In the genomic region with DNA sequence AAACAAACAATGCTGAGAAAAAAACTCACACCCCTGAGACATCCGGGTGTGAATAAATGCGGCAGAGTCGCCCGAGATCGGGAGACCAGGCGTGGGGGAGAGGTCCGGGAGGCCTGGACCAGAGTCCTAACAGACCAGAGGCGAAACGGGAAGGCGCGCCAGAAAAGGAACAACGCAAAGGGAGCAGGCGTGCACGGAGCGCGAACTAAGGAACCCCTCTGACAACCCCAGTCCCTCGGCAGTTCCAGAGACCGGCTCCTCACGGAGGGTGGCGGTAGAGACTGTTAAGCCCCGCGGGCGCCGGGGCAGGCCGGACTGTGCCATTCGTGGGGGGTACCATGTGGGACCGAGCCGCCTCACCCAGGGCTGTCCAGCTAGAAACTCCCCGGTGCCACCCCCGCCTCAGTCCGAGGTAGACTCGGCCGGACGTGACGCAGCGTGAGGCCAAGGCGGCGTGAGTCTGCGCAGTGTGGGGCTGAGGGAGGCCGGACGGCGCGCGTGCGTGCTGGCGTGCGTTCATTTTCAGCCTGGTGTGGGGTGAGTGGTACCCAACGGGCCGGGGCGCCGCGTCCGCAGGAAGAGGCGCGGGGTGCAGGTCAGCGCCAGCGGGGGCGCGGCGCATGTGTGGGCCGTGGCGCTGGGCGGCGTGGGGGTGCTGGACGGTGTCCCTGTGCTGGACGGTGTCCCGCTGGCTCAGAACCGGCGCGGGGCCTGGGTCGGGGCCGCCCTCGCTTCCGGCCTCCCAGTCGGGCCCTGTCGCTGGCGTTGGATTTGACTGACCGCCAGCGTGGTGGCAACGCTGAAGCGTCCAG, we compare ENCODE assay signal across 1 cellular context.
A peak's percentile ranks its signal among the peaks of the same experiment; 100 is the strongest.
TF ChIP-seq lines count a peak whose summit lies in the region.

A gene (plus strand): TSS at position 513 of the 812 bp plus-strand sequence. CDS start 1,075 bp downstream, outside the sequence.

TF ChIP-seq in HepG2, 621 proteins besides CTCF, POLR2A, EP300 and RAD21 (continued from another document and continues in another):
- TF ChIP-seq, protein P1, sequence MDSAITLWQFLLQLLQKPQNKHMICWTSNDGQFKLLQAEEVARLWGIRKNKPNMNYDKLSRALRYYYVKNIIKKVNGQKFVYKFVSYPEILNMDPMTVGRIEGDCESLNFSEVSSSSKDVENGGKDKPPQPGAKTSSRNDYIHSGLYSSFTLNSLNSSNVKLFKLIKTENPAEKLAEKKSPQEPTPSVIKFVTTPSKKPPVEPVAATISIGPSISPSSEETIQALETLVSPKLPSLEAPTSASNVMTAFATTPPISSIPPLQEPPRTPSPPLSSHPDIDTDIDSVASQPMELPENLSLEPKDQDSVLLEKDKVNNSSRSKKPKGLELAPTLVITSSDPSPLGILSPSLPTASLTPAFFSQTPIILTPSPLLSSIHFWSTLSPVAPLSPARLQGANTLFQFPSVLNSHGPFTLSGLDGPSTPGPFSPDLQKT (CRISPR knock-in tag; IDR thresholded peaks at IDR 0.05; ENCODE audit: borderline replicate concordance): 0 out of 2 replicates have a peak, but pooled peaks have one; percentile 14
- TF ChIP-seq, protein P2, sequence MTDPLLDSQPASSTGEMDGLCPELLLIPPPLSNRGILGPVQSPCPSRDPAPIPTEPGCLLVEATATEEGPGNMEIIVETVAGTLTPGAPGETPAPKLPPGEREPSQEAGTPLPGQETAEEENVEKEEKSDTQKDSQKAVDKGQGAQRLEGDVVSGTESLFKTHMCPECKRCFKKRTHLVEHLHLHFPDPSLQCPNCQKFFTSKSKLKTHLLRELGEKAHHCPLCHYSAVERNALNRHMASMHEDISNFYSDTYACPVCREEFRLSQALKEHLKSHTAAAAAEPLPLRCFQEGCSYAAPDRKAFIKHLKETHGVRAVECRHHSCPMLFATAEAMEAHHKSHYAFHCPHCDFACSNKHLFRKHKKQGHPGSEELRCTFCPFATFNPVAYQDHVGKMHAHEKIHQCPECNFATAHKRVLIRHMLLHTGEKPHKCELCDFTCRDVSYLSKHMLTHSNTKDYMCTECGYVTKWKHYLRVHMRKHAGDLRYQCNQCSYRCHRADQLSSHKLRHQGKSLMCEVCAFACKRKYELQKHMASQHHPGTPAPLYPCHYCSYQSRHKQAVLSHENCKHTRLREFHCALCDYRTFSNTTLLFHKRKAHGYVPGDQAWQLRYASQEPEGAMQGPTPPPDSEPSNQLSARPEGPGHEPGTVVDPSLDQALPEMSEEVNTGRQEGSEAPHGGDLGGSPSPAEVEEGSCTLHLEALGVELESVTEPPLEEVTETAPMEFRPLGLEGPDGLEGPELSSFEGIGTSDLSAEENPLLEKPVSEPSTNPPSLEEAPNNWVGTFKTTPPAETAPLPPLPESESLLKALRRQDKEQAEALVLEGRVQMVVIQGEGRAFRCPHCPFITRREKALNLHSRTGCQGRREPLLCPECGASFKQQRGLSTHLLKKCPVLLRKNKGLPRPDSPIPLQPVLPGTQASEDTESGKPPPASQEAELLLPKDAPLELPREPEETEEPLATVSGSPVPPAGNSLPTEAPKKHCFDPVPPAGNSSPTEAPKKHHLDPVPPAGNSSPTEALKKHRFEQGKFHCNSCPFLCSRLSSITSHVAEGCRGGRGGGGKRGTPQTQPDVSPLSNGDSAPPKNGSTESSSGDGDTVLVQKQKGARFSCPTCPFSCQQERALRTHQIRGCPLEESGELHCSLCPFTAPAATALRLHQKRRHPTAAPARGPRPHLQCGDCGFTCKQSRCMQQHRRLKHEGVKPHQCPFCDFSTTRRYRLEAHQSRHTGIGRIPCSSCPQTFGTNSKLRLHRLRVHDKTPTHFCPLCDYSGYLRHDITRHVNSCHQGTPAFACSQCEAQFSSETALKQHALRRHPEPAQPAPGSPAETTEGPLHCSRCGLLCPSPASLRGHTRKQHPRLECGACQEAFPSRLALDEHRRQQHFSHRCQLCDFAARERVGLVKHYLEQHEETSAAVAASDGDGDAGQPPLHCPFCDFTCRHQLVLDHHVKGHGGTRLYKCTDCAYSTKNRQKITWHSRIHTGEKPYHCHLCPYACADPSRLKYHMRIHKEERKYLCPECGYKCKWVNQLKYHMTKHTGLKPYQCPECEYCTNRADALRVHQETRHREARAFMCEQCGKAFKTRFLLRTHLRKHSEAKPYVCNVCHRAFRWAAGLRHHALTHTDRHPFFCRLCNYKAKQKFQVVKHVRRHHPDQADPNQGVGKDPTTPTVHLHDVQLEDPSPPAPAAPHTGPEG (CRISPR knock-in tag; IDR thresholded peaks at IDR 0.05): peak; percentile 80; the same call in 1 of the 2 replicates
- no peak for TF ChIP-seq NKX3-1 (CRISPR knock-in tag; IDR thresholded peaks at IDR 0.05)
- peak; percentile 25; the same call in 1 of the 2 replicates for TF ChIP-seq ZNF317 (CRISPR knock-in tag; IDR thresholded peaks at IDR 0.05)
- TF ChIP-seq MED1 (CRISPR knock-in tag; IDR thresholded peaks at IDR 0.05): peak; percentile 47
- TF ChIP-seq, protein P3, sequence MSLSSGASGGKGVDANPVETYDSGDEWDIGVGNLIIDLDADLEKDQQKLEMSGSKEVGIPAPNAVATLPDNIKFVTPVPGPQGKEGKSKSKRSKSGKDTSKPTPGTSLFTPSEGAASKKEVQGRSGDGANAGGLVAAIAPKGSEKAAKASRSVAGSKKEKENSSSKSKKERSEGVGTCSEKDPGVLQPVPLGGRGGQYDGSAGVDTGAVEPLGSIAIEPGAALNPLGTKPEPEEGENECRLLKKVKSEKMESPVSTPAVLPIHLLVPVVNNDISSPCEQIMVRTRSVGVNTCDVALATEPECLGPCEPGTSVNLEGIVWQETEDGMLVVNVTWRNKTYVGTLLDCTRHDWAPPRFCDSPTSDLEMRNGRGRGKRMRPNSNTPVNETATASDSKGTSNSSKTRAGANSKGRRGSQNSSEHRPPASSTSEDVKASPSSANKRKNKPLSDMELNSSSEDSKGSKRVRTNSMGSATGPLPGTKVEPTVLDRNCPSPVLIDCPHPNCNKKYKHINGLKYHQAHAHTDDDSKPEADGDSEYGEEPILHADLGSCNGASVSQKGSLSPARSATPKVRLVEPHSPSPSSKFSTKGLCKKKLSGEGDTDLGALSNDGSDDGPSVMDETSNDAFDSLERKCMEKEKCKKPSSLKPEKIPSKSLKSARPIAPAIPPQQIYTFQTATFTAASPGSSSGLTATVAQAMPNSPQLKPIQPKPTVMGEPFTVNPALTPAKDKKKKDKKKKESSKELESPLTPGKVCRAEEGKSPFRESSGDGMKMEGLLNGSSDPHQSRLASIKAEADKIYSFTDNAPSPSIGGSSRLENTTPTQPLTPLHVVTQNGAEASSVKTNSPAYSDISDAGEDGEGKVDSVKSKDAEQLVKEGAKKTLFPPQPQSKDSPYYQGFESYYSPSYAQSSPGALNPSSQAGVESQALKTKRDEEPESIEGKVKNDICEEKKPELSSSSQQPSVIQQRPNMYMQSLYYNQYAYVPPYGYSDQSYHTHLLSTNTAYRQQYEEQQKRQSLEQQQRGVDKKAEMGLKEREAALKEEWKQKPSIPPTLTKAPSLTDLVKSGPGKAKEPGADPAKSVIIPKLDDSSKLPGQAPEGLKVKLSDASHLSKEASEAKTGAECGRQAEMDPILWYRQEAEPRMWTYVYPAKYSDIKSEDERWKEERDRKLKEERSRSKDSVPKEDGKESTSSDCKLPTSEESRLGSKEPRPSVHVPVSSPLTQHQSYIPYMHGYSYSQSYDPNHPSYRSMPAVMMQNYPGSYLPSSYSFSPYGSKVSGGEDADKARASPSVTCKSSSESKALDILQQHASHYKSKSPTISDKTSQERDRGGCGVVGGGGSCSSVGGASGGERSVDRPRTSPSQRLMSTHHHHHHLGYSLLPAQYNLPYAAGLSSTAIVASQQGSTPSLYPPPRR (CRISPR knock-in tag; IDR thresholded peaks at IDR 0.05; ENCODE audit: borderline replicate concordance): peak; percentile 63; the same call in 1 of the 2 replicates
- no peak; the same call in 1 of the 2 replicates for TF ChIP-seq HMG20A (CRISPR knock-in tag; IDR thresholded peaks at IDR 0.05; ENCODE audit: borderline replicate concordance)
- TF ChIP-seq ZFP62 (CRISPR knock-in tag; IDR thresholded peaks at IDR 0.05): peak; percentile 91; the same call in 1 of the 2 replicates
- peak; percentile 52; the same call in 1 of the 2 replicates for TF ChIP-seq GZF1 (CRISPR knock-in tag; IDR thresholded peaks at IDR 0.05)
- TF ChIP-seq ZC3H4 (CRISPR knock-in tag; IDR thresholded peaks at IDR 0.05; ENCODE audit: borderline replicate concordance): no peak
- peak; percentile 92 for TF ChIP-seq ZNF761 (CRISPR knock-in tag; conservative IDR thresholded peaks at IDR 0.05)
- TF ChIP-seq RBFOX2 (IDR thresholded peaks at IDR 0.05; ENCODE audit: low read depth, low read length): peak; percentile 99
- peak; percentile 58 to 82; a peak in 2 of 4 replicates for TF ChIP-seq KLF16 (CRISPR knock-in tag; IDR thresholded peaks at IDR 0.05)
- TF ChIP-seq SRF (IDR thresholded peaks at IDR 0.05; ENCODE audit: low read depth, low read length): peak; percentile 25; the same call in 1 of the 2 replicates
- TF ChIP-seq, protein P4, sequence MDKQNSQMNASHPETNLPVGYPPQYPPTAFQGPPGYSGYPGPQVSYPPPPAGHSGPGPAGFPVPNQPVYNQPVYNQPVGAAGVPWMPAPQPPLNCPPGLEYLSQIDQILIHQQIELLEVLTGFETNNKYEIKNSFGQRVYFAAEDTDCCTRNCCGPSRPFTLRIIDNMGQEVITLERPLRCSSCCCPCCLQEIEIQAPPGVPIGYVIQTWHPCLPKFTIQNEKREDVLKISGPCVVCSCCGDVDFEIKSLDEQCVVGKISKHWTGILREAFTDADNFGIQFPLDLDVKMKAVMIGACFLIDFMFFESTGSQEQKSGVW (CRISPR knock-in tag; IDR thresholded peaks at IDR 0.05; ENCODE audit: borderline replicate concordance): no peak
- peak; percentile 92 for TF ChIP-seq TBX2 (CRISPR knock-in tag; IDR thresholded peaks at IDR 0.05; ENCODE audit: borderline replicate concordance)
- TF ChIP-seq, protein P5, sequence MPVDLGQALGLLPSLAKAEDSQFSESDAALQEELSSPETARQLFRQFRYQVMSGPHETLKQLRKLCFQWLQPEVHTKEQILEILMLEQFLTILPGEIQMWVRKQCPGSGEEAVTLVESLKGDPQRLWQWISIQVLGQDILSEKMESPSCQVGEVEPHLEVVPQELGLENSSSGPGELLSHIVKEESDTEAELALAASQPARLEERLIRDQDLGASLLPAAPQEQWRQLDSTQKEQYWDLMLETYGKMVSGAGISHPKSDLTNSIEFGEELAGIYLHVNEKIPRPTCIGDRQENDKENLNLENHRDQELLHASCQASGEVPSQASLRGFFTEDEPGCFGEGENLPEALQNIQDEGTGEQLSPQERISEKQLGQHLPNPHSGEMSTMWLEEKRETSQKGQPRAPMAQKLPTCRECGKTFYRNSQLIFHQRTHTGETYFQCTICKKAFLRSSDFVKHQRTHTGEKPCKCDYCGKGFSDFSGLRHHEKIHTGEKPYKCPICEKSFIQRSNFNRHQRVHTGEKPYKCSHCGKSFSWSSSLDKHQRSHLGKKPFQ (CRISPR knock-in tag; IDR thresholded peaks at IDR 0.05; ENCODE audit: insufficient replicate concordance): peak; percentile 86
- TF ChIP-seq PCBP1 (IDR thresholded peaks at IDR 0.05; ENCODE audit: borderline replicate concordance, low read depth, low read length): peak; percentile 99
- peak; percentile 96 for TF ChIP-seq ARNT2 (CRISPR knock-in tag; IDR thresholded peaks at IDR 0.05; ENCODE audit: low read depth)
- TF ChIP-seq CC2D1A (CRISPR knock-in tag; IDR thresholded peaks at IDR 0.05): no peak
- TF ChIP-seq ZFP82 (CRISPR knock-in tag; IDR thresholded peaks at IDR 0.05; ENCODE audit: borderline replicate concordance): peak; percentile 90
- TF ChIP-seq, protein P6, sequence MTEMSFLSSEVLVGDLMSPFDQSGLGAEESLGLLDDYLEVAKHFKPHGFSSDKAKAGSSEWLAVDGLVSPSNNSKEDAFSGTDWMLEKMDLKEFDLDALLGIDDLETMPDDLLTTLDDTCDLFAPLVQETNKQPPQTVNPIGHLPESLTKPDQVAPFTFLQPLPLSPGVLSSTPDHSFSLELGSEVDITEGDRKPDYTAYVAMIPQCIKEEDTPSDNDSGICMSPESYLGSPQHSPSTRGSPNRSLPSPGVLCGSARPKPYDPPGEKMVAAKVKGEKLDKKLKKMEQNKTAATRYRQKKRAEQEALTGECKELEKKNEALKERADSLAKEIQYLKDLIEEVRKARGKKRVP (CRISPR knock-in tag; IDR thresholded peaks at IDR 0.05): no peak; a peak in 1 of 4 replicates
- TF ChIP-seq, protein P7, sequence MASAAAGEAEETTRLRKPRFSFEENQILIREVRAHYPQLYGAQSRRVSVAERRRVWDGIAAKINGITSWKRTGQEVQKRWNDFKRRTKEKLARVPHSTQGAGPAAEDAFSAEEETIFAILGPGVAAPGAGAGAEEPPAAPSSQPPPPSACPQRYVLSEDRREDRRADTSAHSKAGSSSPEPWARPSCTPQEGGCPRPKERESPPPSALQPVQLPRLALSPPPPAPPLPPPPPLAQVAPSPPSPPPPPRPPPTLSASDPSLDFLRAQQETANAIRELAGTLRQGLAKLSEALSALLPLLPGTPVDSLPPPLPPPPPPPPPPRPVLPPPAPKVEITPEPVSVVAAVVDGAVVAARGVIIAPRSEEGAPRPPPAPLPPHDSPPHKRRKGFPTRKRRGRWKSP (CRISPR knock-in tag; IDR thresholded peaks at IDR 0.05): peak; percentile 80; the same call in 1 of the 2 replicates
- no peak; the same call in 1 of the 2 replicates for TF ChIP-seq SIN3B (IDR thresholded peaks at IDR 0.05; ENCODE audit: low read length)
- TF ChIP-seq ZKSCAN1 (IDR thresholded peaks at IDR 0.05; ENCODE audit: low read length): no peak
- TF ChIP-seq NFE2L2 (IDR thresholded peaks at IDR 0.05; ENCODE audit: low read length): no peak
- peak; percentile 95 for TF ChIP-seq ZNF883 (CRISPR knock-in tag; IDR thresholded peaks at IDR 0.05; ENCODE audit: not compliant biosample characterization)
- TF ChIP-seq ZNF468 (CRISPR knock-in tag; IDR thresholded peaks at IDR 0.05): 0 out of 2 replicates have a peak, but pooled peaks have one; percentile 48
- no peak; the same call in 1 of the 2 replicates for TF ChIP-seq SP2 (CRISPR knock-in tag; IDR thresholded peaks at IDR 0.05)
- no peak for TF ChIP-seq ZNF7 (CRISPR knock-in tag; IDR thresholded peaks at IDR 0.05)
